In genomic region chrX:148669175-148669574, GRCh38 we compare ENCODE assay signal across 5 cellular contexts.
DNase-seq lines count a peak whose midpoint lies in the region; ATAC-seq, FAIRE-seq and TF ChIP-seq lines count a peak whose summit lies in the region.
"Not testable (repeated sequence)": the region's sequence is repeated elsewhere in the genome, so short reads cannot be mapped to it uniquely, and the experiment has no call there.

No MANE protein-coding gene starts in this region.

- dilution Hi-C loops in endothelial cell of umbilical vein (cut with MboI; ENCODE audit: extremely low pct_ligation_motif_present, low sequenced_read_pairs) = not testable (repeated sequence)

- H3K9me1 ChIP-seq in K562 (ENCODE audit: control insufficient read depth, insufficient read depth, low read length); endothelial cell of umbilical vein (replicated peaks; ENCODE audit: control insufficient read depth, extremely low read depth, insufficient read depth, low read length): not testable (repeated sequence)

- not testable (repeated sequence) for BruUV-seq in K562 (replicated peaks; lab: Mats Ljungman, UMichigan); endothelial cell of umbilical vein (replicated peaks; lab: Mats Ljungman, UMichigan)

- FAIRE-seq in K562 (lab: Jason Lieb, UNC) = not testable (repeated sequence)
- peak; percentile 18 for FAIRE-seq in endothelial cell of umbilical vein (lab: Jason Lieb, UNC)

- not testable (repeated sequence) for H3F3A ChIP-seq in DOHH2 (ENCODE audit: control insufficient read depth, insufficient read depth)

- TF ChIP-seq CTCF in DOHH2 (IDR thresholded peaks at IDR 0.05; ENCODE audit: low read depth, low read length, poor library complexity, severe bottlenecking); HEK293 (tag by site-specific recombination; IDR thresholded peaks at IDR 0.05); K562 (IDR thresholded peaks at IDR 0.05 in 2 of 3, conservative IDR thresholded peaks at IDR 0.05 in 1 of 3; ENCODE audit: insufficient read depth in 2 of 3, low read depth in 1 of 3, low read length in 3 of 3); endothelial cell (IDR thresholded peaks at IDR 0.05; ENCODE audit: unreplicated experiment); endothelial cell of umbilical vein (IDR thresholded peaks at IDR 0.05; ENCODE audit: extremely low read depth in 1 of 2, insufficient read depth in 1 of 2, low read depth in 1 of 2, low read length in 2 of 2): not testable (repeated sequence)

- H3K36me3 ChIP-seq in DOHH2 (ENCODE audit: control insufficient read depth, low read length) = peaks cover 78% of the 10 kb centered on the region
- H3K36me3 ChIP-seq in HEK293 (ENCODE audit: control insufficient read depth in 2 of 2, insufficient read depth in 1 of 2, low read length in 2 of 2); K562 (ENCODE audit: control insufficient read depth, insufficient read depth, low read length); endothelial cell of umbilical vein (ENCODE audit: control insufficient read depth in 2 of 2, extremely low read depth in 1 of 2, insufficient read depth in 2 of 2, low read length in 2 of 2): not testable (repeated sequence)

- peak overlapping the region; percentile 42 for H3K4me3 Mint-ChIP-seq in endothelial cell (ENCODE audit: unreplicated experiment)

- not testable (repeated sequence) for H2AFZ ChIP-seq in K562 (ENCODE audit: low read depth, low read length); endothelial cell of umbilical vein (ENCODE audit: low read depth, low read length)

- not testable (repeated sequence) for H3K27ac Mint-ChIP-seq in endothelial cell (ENCODE audit: unreplicated experiment)

- WGBS in K562 (ENCODE audit: insufficient coverage, low coverage, missing lambda C conversion rate) = 4% methylated on average over 3 of the region's 3 CpGs

- H3K27ac ChIP-seq in DOHH2 (ENCODE audit: low read depth, low read length) = peak overlapping the region; percentile 80; the same call in 1 of the 2 replicates
- not testable (repeated sequence) for H3K27ac ChIP-seq in HEK293 (ENCODE audit: extremely low read depth, low read depth, low read length); K562 (ENCODE audit: extremely low read depth, low read depth, low read length); endothelial cell of umbilical vein (ENCODE audit: insufficient read depth, low read depth, low read length)

- TF ChIP-seq RAD21 in K562 (CRISPR knock-in tag; conservative IDR thresholded peaks at IDR 0.05 in 1 of 2, IDR thresholded peaks at IDR 0.05 in 1 of 2) = not testable (repeated sequence)

- H3K36me3 Mint-ChIP-seq in endothelial cell (ENCODE audit: low read depth, unreplicated experiment) = peaks cover 13% of the 10 kb centered on the region

- H4K20me1 ChIP-seq in DOHH2 (ENCODE audit: control insufficient read depth, insufficient read depth, low read depth, low read length); K562 (replicated peaks; ENCODE audit: control insufficient read depth, insufficient read depth, low read length); endothelial cell of umbilical vein (replicated peaks; ENCODE audit: control insufficient read depth, extremely low read depth, insufficient read depth, low read length): not testable (repeated sequence)

- H3K4me1 Mint-ChIP-seq in endothelial cell (ENCODE audit: unreplicated experiment) = not testable (repeated sequence)

- CTCF ChIA-PET in HEK293 (lab: Yijun Ruan, JAX); K562 (lab: Yijun Ruan, JAX; ENCODE audit: low intra/inter-chr PET ratio); endothelial cell of umbilical vein (lab: Charles Lee): not testable (repeated sequence)

- H3K4me3 ChIP-seq in DOHH2 (ENCODE audit: low read length); HEK293 (ENCODE audit: low read depth, low read length); K562; endothelial cell of umbilical vein (replicated peaks in 1 of 3; ENCODE audit: insufficient read depth in 1 of 3, low read depth in 1 of 3, low read length in 3 of 3): not testable (repeated sequence)

- POLR2A ChIA-PET in HEK293 (lab: Yijun Ruan, JAX); K562 (lab: Yijun Ruan, JAX); endothelial cell of umbilical vein (lab: Charles Lee): not testable (repeated sequence)

- H3K4me2 ChIP-seq in DOHH2 (ENCODE audit: low read length); K562 (ENCODE audit: insufficient read depth, low read length); endothelial cell of umbilical vein (ENCODE audit: insufficient read depth, low read length): not testable (repeated sequence)

- not testable (repeated sequence) for H3K9ac ChIP-seq in K562 (ENCODE audit: insufficient read depth in 1 of 2, low read depth in 2 of 2, low read length in 2 of 2); endothelial cell of umbilical vein (replicated peaks; ENCODE audit: extremely low read depth, insufficient read depth, low read length)

- peaks cover 69% of the 10 kb centered on the region for H3K79me2 ChIP-seq in DOHH2 (ENCODE audit: control insufficient read depth, low read length)
- not testable (repeated sequence) for H3K79me2 ChIP-seq in K562 (ENCODE audit: control insufficient read depth, insufficient read depth, low read length); endothelial cell of umbilical vein (ENCODE audit: control insufficient read depth, insufficient read depth, low read length)

- not testable (repeated sequence) for H3K9me2 ChIP-seq in DOHH2 (replicated peaks; ENCODE audit: control insufficient read depth, low read length)

- not testable (repeated sequence) for ATAC-seq in K562

- not testable (repeated sequence) for H3K27me3 Mint-ChIP-seq in endothelial cell (ENCODE audit: unreplicated experiment)

- H3K27me3 ChIP-seq in DOHH2 (ENCODE audit: control insufficient read depth, low read length); K562 (ENCODE audit: control insufficient read depth in 2 of 2, insufficient read depth in 2 of 2, low read length in 2 of 2); endothelial cell of umbilical vein (ENCODE audit: control insufficient read depth in 2 of 2, insufficient read depth in 2 of 2, low read length in 2 of 2): not testable (repeated sequence)

- H3K4me1 ChIP-seq in DOHH2 (ENCODE audit: control insufficient read depth, low read length) = peaks cover 50% of the 10 kb centered on the region
- not testable (repeated sequence) for H3K4me1 ChIP-seq in HEK293 (ENCODE audit: control insufficient read depth, insufficient read depth, low read length); K562 (replicated peaks in 1 of 2; ENCODE audit: control insufficient read depth in 2 of 2, insufficient read depth in 2 of 2, low read length in 2 of 2); endothelial cell of umbilical vein (ENCODE audit: control insufficient read depth, extremely low read depth, insufficient read depth, low read length)

- H3K9me3 Mint-ChIP-seq in endothelial cell (ENCODE audit: unreplicated experiment) = peaks cover 15% of the 10 kb centered on the region

- TF ChIP-seq EP300 in K562 (IDR thresholded peaks at IDR 0.05; ENCODE audit: low read length) = not testable (repeated sequence)

- intact Hi-C loops in K562 (cut with micrococcal nuclease); endothelial cell of umbilical vein (cut with micrococcal nuclease): not testable (repeated sequence)

- DNase-seq in K562 (ENCODE audit: extremely low read depth in 1 of 4, low spot score in 3 of 4); endothelial cell (ENCODE audit: low spot score); endothelial cell of umbilical vein (ENCODE audit: low read depth, low spot score): not testable (repeated sequence)

- TF ChIP-seq POLR2A in K562 (conservative IDR thresholded peaks at IDR 0.05); endothelial cell of umbilical vein (IDR thresholded peaks at IDR 0.05; ENCODE audit: low read depth, low read length): not testable (repeated sequence)

- peaks cover 25% of the 10 kb centered on the region; the same call in 1 of the 2 replicates for H3K9me3 ChIP-seq in DOHH2 (ENCODE audit: control insufficient read depth, insufficient read depth, low read length)
- not testable (repeated sequence) for H3K9me3 ChIP-seq in HEK293 (ENCODE audit: control insufficient read depth, insufficient read depth, low read depth, low read length); K562 (replicated peaks; ENCODE audit: control insufficient read depth, insufficient read depth, low read depth, low read length); endothelial cell of umbilical vein (replicated peaks; ENCODE audit: control insufficient read depth, insufficient read depth, low read length)

- in situ Hi-C loops in K562 (cut with MboI) = not testable (repeated sequence)

TF ChIP-seq in HEK293, 187 proteins besides CTCF, POLR2A, EP300 and RAD21:
- TF ChIP-seq ZNF707 (tag by site-specific recombination; IDR thresholded peaks at IDR 0.05) = peak; percentile 92

TF ChIP-seq in K562, 482 proteins besides CTCF, POLR2A, EP300 and RAD21:
- TF ChIP-seq ZNF707 (CRISPR knock-in tag; conservative IDR thresholded peaks at IDR 0.05) = peak; percentile 91
